1 cellular context compared by ENCODE assay signal in genomic region chr12:18703916-18704315, GRCh38.
TF ChIP-seq lines count a peak whose summit lies in the region.

No MANE protein-coding gene starts in this region.

TF ChIP-seq in GM23338, 12 proteins besides CTCF, POLR2A, EP300 and RAD21 (continued from another document):
- TF ChIP-seq REST (IDR thresholded peaks at IDR 0.05; ENCODE audit: unreplicated experiment) (no peak), ZNF331 (CRISPR knock-in tag; IDR thresholded peaks at IDR 0.05; ENCODE audit: low read depth) (no peak), JUNB (IDR thresholded peaks at IDR 0.05; ENCODE audit: unreplicated experiment) (no peak), CREB1 (CRISPR knock-in tag; IDR thresholded peaks at IDR 0.05; ENCODE audit: low read depth) (no peak), ETS1 (IDR thresholded peaks at IDR 0.05) (no peak), STAT1 (IDR thresholded peaks at IDR 0.05; ENCODE audit: unreplicated experiment) (no peak), EZH2phosphoT487 (IDR thresholded peaks at IDR 0.05; ENCODE audit: unreplicated experiment) (no peak), ZNF114 (CRISPR knock-in tag; IDR thresholded peaks at IDR 0.05) (no peak), NANOG (IDR thresholded peaks at IDR 0.05; ENCODE audit: borderline replicate concordance) (no peak), POLR2AphosphoS5 (IDR thresholded peaks at IDR 0.05; ENCODE audit: low read depth) (no peak)
